11 cellular contexts compared by ENCODE assay signal in genomic region chr6:659716-660581, GRCh38. TPM values are rescaled to one million over a fixed set of nuclear protein-coding genes. Genes with fewer than 3 reads are reported as not detected.
DNase-seq lines count a peak whose midpoint lies in the region; ATAC-seq and TF ChIP-seq lines count a peak whose summit lies in the region.
"Had no signal": no experiment of that assay in that cellular context is flagged by ENCODE, and none has a peak within 500 bp of the region (broad histone marks: within the 10 kb centered on the region; RNA-seq: fewer than 3 reads in every experiment).

No MANE protein-coding gene starts in this region.

- H3K27me3 Mint-ChIP-seq in activated CD4-positive, alpha-beta T cell treated with anti-CD3 and anti-CD28 coated beads, Interleukin-2, amount 10 ng/mL, durations not matched to agents 7 days and 5 days, result no peaks in the 10 kb centered on the region
- no peaks in the 10 kb centered on the region for H3K27me3 Mint-ChIP-seq in chondrocyte (ENCODE audit: low read depth)
- H3K27me3 Mint-ChIP-seq in stimulated activated memory B cell treated with anti-CD40 and anti-IgM and Interleukin-4, amounts not matched to agents 10 μg/mL and 1 μg/mL and 100 μg/mL, for 72 hours, result no peaks in the 10 kb centered on the region

- peak; percentile 9 for DNase-seq in activated CD4-positive, alpha-beta T cell treated with anti-CD3 and anti-CD28 coated beads, Interleukin-2, amount 10 ng/mL, durations not matched to agents 7 days and 5 days
- DNase-seq in activated CD4-positive, alpha-beta T cell treated with anti-CD3 and anti-CD28 coated beads for 1 hour, result no peak
- DNase-seq in NB4 (ENCODE audit: low read depth) (peak; percentile 56), chondrocyte (ENCODE audit: low spot score) (no peak), hepatocyte (ENCODE audit: low spot score) (no peak)
- DNase-seq: left cardiac atrium had no signal

- CTCF ChIA-PET in activated CD4-positive, alpha-beta T cell treated with anti-CD3 and anti-CD28 coated beads, Interleukin-2, amount 10 ng/mL, durations not matched to agents 7 days and 5 days (lab: Charles Lee), result interaction anchor here (0.6 to 1.4 kb wide), 5 partner anchors 10 to 61 kb away, joined by 3 read pairs; no protein-coding TSS in a partner anchor

- no peak for TF ChIP-seq CTCF in NB4 (IDR thresholded peaks at IDR 0.05; ENCODE audit: low read depth, low read length)
- TF ChIP-seq CTCF in chondrocyte (IDR thresholded peaks at IDR 0.05), result no peak
- TF ChIP-seq CTCF in hepatocyte (IDR thresholded peaks at IDR 0.05; ENCODE audit: poor library complexity), result no peak

- no peaks in the 10 kb centered on the region for H3K9me2 ChIP-seq in hepatocyte (replicated peaks; ENCODE audit: insufficient read depth)

- TF ChIP-seq POLR2A in NB4 (IDR thresholded peaks at IDR 0.05; ENCODE audit: extremely low read depth, insufficient read length), result no peak

- H3K36me3 ChIP-seq in hepatocyte (replicated peaks; ENCODE audit: insufficient read depth, low read depth), result no peaks in the 10 kb centered on the region
- H3K36me3 ChIP-seq: HAP-1 had no signal

- peak overlapping the region; percentile 20 for H3K27ac Mint-ChIP-seq in activated CD4-positive, alpha-beta T cell treated with anti-CD3 and anti-CD28 coated beads, Interleukin-2, amount 10 ng/mL, durations not matched to agents 7 days and 5 days
- peak overlapping the region; percentile 86 for H3K27ac Mint-ChIP-seq in chondrocyte (ENCODE audit: unreplicated experiment)
- peak overlapping the region; percentile 38 for H3K27ac Mint-ChIP-seq in stimulated activated memory B cell treated with anti-CD40 and anti-IgM and Interleukin-4, amounts not matched to agents 10 μg/mL and 1 μg/mL and 100 μg/mL, for 72 hours
- H3K27ac Mint-ChIP-seq: activated T-helper 2 cell treated with anti-CD3 and anti-CD28 coated beads, Interferon-gamma antibody, Interleukin-2, Interleukin-4, amounts not matched to agents 10 μg/mL and 5 μg/mL and 100 μg/mL, durations not matched to agents 14 hours and 24 hours and 36 hours had no signal

- peaks cover under 1% of the 10 kb centered on the region for H3K9me3 ChIP-seq in hepatocyte (ENCODE audit: low read depth)

- no peak overlapping the region for H3K4me2 ChIP-seq in hepatocyte

- H3K4me3 ChIP-seq in NB4 (ENCODE audit: low read depth, low read length) (no peak overlapping the region), hepatocyte (no peak overlapping the region)
- H3K4me3 ChIP-seq: HAP-1 had no signal

- H3K36me3 Mint-ChIP-seq in activated CD4-positive, alpha-beta T cell treated with anti-CD3 and anti-CD28 coated beads, Interleukin-2, amount 10 ng/mL, durations not matched to agents 7 days and 5 days (ENCODE audit: low read depth), result peaks cover 48% of the 10 kb centered on the region
- H3K36me3 Mint-ChIP-seq in chondrocyte (ENCODE audit: low read depth), result peaks cover 7% of the 10 kb centered on the region
- H3K36me3 Mint-ChIP-seq in stimulated activated memory B cell treated with anti-CD40 and anti-IgM and Interleukin-4, amounts not matched to agents 10 μg/mL and 1 μg/mL and 100 μg/mL, for 72 hours, result peaks cover 32% of the 10 kb centered on the region

- peaks cover 70% of the 10 kb centered on the region for H3K79me2 ChIP-seq in hepatocyte

- ATAC-seq in stimulated activated memory B cell treated with anti-CD40 and anti-IgM and Interleukin-4, amounts not matched to agents 10 μg/mL and 1 μg/mL and 100 μg/mL, for 72 hours, result no peak
- ATAC-seq in GM18511 (IDR thresholded peaks at IDR 0.05; ENCODE audit: unreplicated experiment) (no peak), GM19463 (IDR thresholded peaks at IDR 0.05; ENCODE audit: unreplicated experiment) (no peak)
- ATAC-seq: left cardiac atrium had no signal

- H3K27me3 ChIP-seq in hepatocyte, result no peaks in the 10 kb centered on the region

- H3K4me3 Mint-ChIP-seq in activated CD4-positive, alpha-beta T cell treated with anti-CD3 and anti-CD28 coated beads, Interleukin-2, amount 10 ng/mL, durations not matched to agents 7 days and 5 days, result no peak overlapping the region
- no peak overlapping the region for H3K4me3 Mint-ChIP-seq in chondrocyte (ENCODE audit: unreplicated experiment)
- H3K4me3 Mint-ChIP-seq in stimulated activated memory B cell treated with anti-CD40 and anti-IgM and Interleukin-4, amounts not matched to agents 10 μg/mL and 1 μg/mL and 100 μg/mL, for 72 hours, result no peak overlapping the region

- H3K4me1 ChIP-seq in hepatocyte (ENCODE audit: insufficient read depth), result no peaks in the 10 kb centered on the region

- no peak overlapping the region for H2AFZ ChIP-seq in hepatocyte

- POLR2A ChIA-PET in activated CD4-positive, alpha-beta T cell treated with anti-CD3 and anti-CD28 coated beads, Interleukin-2, amount 10 ng/mL, durations not matched to agents 7 days and 5 days (lab: Charles Lee), result no interaction called here

- H4K20me1 ChIP-seq in hepatocyte (ENCODE audit: insufficient read depth, poor library complexity, severe bottlenecking), result no peaks in the 10 kb centered on the region

- 91% methylated on average over 8 of the region's 13 CpGs for WGBS in hepatocyte (ENCODE audit: low lambda C conversion rate, missing lambda C conversion rate)

- H3K27ac ChIP-seq in hepatocyte, result no peak overlapping the region

- peaks cover 11% of the 10 kb centered on the region for H3K9me3 Mint-ChIP-seq in activated CD4-positive, alpha-beta T cell treated with anti-CD3 and anti-CD28 coated beads, Interleukin-2, amount 10 ng/mL, durations not matched to agents 7 days and 5 days
- peaks cover 7% of the 10 kb centered on the region for H3K9me3 Mint-ChIP-seq in chondrocyte (ENCODE audit: low read depth)
- no peaks in the 10 kb centered on the region for H3K9me3 Mint-ChIP-seq in stimulated activated memory B cell treated with anti-CD40 and anti-IgM and Interleukin-4, amounts not matched to agents 10 μg/mL and 1 μg/mL and 100 μg/mL, for 72 hours

- H3K4me1 Mint-ChIP-seq in activated CD4-positive, alpha-beta T cell treated with anti-CD3 and anti-CD28 coated beads, Interleukin-2, amount 10 ng/mL, durations not matched to agents 7 days and 5 days, result peaks cover 55% of the 10 kb centered on the region
- H3K4me1 Mint-ChIP-seq in chondrocyte (ENCODE audit: low read depth), result peaks cover 76% of the 10 kb centered on the region
- peaks cover 69% of the 10 kb centered on the region for H3K4me1 Mint-ChIP-seq in stimulated activated memory B cell treated with anti-CD40 and anti-IgM and Interleukin-4, amounts not matched to agents 10 μg/mL and 1 μg/mL and 100 μg/mL, for 72 hours

RNA-seq across cellular contexts. Expression of gene HUS1B, which starts 3.0 kb away (rescaled TPM):
- 1 to 10 TPM; 1.5 to 1.6 TPM for total RNA-seq in activated CD4-positive, alpha-beta T cell treated with anti-CD3 and anti-CD28 coated beads, Interleukin-2, amount 10 ng/mL, durations not matched to agents 7 days and 5 days
- total RNA-seq in chondrocyte, result 0.70 to 0.97 TPM (median 0.79 TPM) in 3 replicates
- total RNA-seq in hepatocyte, result 0.33 and 1.2 TPM in 2 replicates
- polyA plus RNA-seq in hepatocyte, result 0.45 and 1.2 TPM in 2 replicates
- total RNA-seq: left cardiac atrium had no signal

RNA-seq across cellular contexts. Expression of gene EXOC2, which starts 33.0 kb away (rescaled TPM):
- 10 to 100 TPM; 42.7 to 43.6 TPM for total RNA-seq in activated CD4-positive, alpha-beta T cell treated with anti-CD3 and anti-CD28 coated beads, Interleukin-2, amount 10 ng/mL, durations not matched to agents 7 days and 5 days
- total RNA-seq in chondrocyte (27.5 to 32.3 TPM (median 28.0 TPM) in 3 replicates), hepatocyte (27.0 and 32.5 TPM in 2 replicates)
- 15.4 and 16.9 TPM in 2 replicates for polyA plus RNA-seq in hepatocyte

Comparison
In these comparisons a context has a peak if more than half of its experiments do, and no peak if none do; other contexts are left out.
1. DNase-seq: peak in activated CD4-positive, alpha-beta T cell treated with anti-CD3 and anti-CD28 coated beads, Interleukin-2, amount 10 ng/mL, durations not matched to agents 7 days and 5 days (single experiment) and NB4 (single experiment); none in activated CD4-positive, alpha-beta T cell treated with anti-CD3 and anti-CD28 coated beads for 1 hour (single experiment), chondrocyte (single experiment) and hepatocyte (single experiment).
2. H3K27ac Mint-ChIP-seq: peak in every context shown above with its lines; median percentile 86 in chondrocyte; 38 in stimulated activated memory B cell treated with anti-CD40 and anti-IgM and Interleukin-4, amounts not matched to agents 10 μg/mL and 1 μg/mL and 100 μg/mL, for 72 hours; 20 in activated CD4-positive, alpha-beta T cell treated with anti-CD3 and anti-CD28 coated beads, Interleukin-2, amount 10 ng/mL, durations not matched to agents 7 days and 5 days.